1 cellular context compared by ENCODE assay signal in genomic region chr5:54986269-54986654, GRCh38.
TF ChIP-seq lines count a peak whose summit lies in the region.

No MANE protein-coding gene starts in this region.

TF ChIP-seq in SK-N-SH, 30 proteins besides CTCF, POLR2A, EP300 and RAD21:
- TF ChIP-seq ZBTB33 (IDR thresholded peaks at IDR 0.05; ENCODE audit: borderline replicate concordance, low read depth), result no peak
- no peak for TF ChIP-seq JUND (IDR thresholded peaks at IDR 0.05)
- no peak for TF ChIP-seq FOXJ3 (CRISPR knock-in tag; IDR thresholded peaks at IDR 0.05)
- 0 out of 2 replicates have a peak, but pooled peaks have one; percentile 15 for TF ChIP-seq PBX3 (IDR thresholded peaks at IDR 0.05)
- no peak for TF ChIP-seq GABPA (IDR thresholded peaks at IDR 0.05; ENCODE audit: low read depth)
- TF ChIP-seq, protein P1, sequence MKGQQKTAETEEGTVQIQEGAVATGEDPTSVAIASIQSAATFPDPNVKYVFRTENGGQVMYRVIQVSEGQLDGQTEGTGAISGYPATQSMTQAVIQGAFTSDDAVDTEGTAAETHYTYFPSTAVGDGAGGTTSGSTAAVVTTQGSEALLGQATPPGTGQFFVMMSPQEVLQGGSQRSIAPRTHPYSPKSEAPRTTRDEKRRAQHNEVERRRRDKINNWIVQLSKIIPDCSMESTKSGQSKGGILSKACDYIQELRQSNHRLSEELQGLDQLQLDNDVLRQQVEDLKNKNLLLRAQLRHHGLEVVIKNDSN (IDR thresholded peaks at IDR 0.05; ENCODE audit: borderline replicate concordance, low read depth), result no peak
